ENCODE assay signal across 8 cellular contexts in the genomic region with DNA sequence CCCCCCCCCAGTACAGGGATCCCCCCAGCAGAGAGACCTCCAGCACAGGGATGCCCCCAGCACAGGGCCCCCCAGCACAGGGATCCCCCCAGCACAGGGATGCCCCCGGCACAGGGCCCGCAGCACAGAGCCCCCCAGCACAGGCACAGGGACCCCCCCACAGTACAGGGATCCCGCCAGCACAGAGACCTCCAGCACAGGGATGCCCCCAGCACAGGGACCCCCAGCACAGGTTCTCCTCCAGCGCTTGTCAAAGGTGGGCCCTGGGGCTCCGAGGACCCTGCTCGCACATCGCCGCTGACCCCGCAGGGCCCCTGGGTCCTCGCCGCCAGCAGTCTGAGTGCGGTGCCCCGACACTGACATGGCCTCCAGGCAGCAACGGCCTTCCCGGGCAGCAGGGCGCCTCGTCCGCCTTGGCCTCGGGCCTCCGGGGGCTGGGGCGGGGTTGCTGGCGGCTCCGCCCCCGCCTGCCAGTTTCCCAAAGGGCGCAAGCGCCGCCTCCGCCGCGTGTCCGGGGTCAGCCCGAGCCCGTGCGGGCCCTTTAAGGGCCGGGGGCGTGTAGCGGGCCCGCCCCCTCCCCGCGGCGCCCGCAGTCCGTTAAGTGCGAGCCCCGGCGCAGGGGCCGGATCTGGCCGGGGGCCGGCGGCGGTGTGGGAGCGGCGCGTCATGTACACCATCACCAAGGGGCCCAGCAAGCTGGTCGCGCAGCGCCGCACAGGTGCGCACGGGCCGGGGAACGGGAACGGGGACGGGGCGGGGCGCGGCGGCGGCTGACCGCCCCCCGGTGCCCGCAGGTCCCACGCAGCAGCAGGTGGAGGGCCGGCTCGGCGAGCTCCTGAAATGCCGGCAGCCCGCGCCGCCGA. TPM values are rescaled to one million over a fixed set of nuclear protein-coding genes. Genes with fewer than 3 reads are reported as not detected.
DNase-seq lines count a peak whose midpoint lies in the region; ATAC-seq and TF ChIP-seq lines count a peak whose summit lies in the region.

A gene with protein sequence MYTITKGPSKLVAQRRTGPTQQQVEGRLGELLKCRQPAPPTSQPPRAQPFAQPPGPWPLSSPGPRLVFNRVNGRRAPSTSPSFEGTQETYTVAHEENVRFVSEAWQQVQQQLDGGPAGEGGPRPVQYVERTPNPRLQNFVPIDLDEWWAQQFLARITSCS (plus strand): TSS at position 503 of the 863 bp plus-strand sequence. CDS start 164 bp downstream, at position 667.

- peaks cover 2% of the 10 kb centered on the region for H3K27me3 Mint-ChIP-seq in activated CD4-positive, alpha-beta T cell treated with anti-CD3 and anti-CD28 coated beads, Interleukin-2, amount 10 ng/mL, durations not matched to agents 24 days and 14 days

- peak in 4 of 56 donors; percentile 11 to 19 (median 14) for TF ChIP-seq CTCF in dorsolateral prefrontal cortex (IDR thresholded peaks at IDR 0.05 in 54 of 56, conservative IDR thresholded peaks at IDR 0.05 in 2 of 56; ENCODE audit: low read depth in 1 of 56, partially characterized antibody in 56 of 56)
- no peak for TF ChIP-seq CTCF in right lobe of liver (IDR thresholded peaks at IDR 0.05)

- H3K36me3 ChIP-seq in right lobe of liver: no peaks in the 10 kb centered on the region

- peaks cover 12% of the 10 kb centered on the region for H3K4me1 Mint-ChIP-seq in activated CD4-positive, alpha-beta T cell treated with anti-CD3 and anti-CD28 coated beads, Interleukin-2, amount 10 ng/mL, durations not matched to agents 24 days and 14 days

- peak within 1 kb of the TSS; percentile 80 for H3K4me3 Mint-ChIP-seq in activated CD4-positive, alpha-beta T cell treated with anti-CD3 and anti-CD28 coated beads, Interleukin-2, amount 10 ng/mL, durations not matched to agents 24 days and 14 days

- TF ChIP-seq POLR2A in right lobe of liver (IDR thresholded peaks at IDR 0.05): peak; percentile 92

- H3K27me3 ChIP-seq in dorsolateral prefrontal cortex (no peaks in the 10 kb centered on the region), right lobe of liver (no peaks in the 10 kb centered on the region)

- peak; percentile 48 for ATAC-seq in HG02970 (IDR thresholded peaks at IDR 0.05; ENCODE audit: low FRiP score, unreplicated experiment)
- peak; percentile 59 to 73 (median 65) for ATAC-seq in right lobe of liver

- peak; percentile 73 to 78 for DNase-seq in NCI-H187 (lab: John Stamatoyannopoulos, UW)
- no peak for DNase-seq in NCI-H187 treated with DMSO at 0.1 percent for 48 hours (lab: John Stamatoyannopoulos, UW)
- peak; percentile 55 for DNase-seq in NCI-H510A (lab: John Stamatoyannopoulos, UW)
- peak; percentile 95 for DNase-seq in activated CD4-positive, alpha-beta T cell treated with anti-CD3 and anti-CD28 coated beads, Interleukin-2, amount 10 ng/mL, durations not matched to agents 24 days and 14 days
- DNase-seq in dorsolateral prefrontal cortex: peak in 9 of 10 donors; percentile 54 to 90 (median 78)
- DNase-seq in right lobe of liver: peak; percentile 94 to 95 (median 95)
- peak; percentile 71 for DNase-seq in stimulated activated CD4-positive, alpha-beta T cell treated with anti-CD3 and anti-CD28 coated beads, Interleukin-4, amount 100 ng/mL, for 24 hours

- H3K4me3 ChIP-seq in dorsolateral prefrontal cortex (peak within 1 kb of the TSS; percentile 55 to 91 (median 76)), right lobe of liver (peak within 1 kb of the TSS; percentile 74 to 93 (median 91))

- H3K9me3 Mint-ChIP-seq in activated CD4-positive, alpha-beta T cell treated with anti-CD3 and anti-CD28 coated beads, Interleukin-2, amount 10 ng/mL, durations not matched to agents 24 days and 14 days: no peaks in the 10 kb centered on the region

- intact Hi-C loops in activated CD4-positive, alpha-beta T cell treated with anti-CD3 and anti-CD28 coated beads, Interleukin-2, amount 10 ng/mL, durations not matched to agents 24 days and 14 days (cut with micrococcal nuclease): loop anchor here (1.0 kb wide), 1 partner anchor 8 kb away; a partner anchor contains a TSS
- intact Hi-C loops in dorsolateral prefrontal cortex (cut with DNase I) (no loop called here), right lobe of liver (cut with DNase I) (no loop called here)

- H3K36me3 Mint-ChIP-seq in activated CD4-positive, alpha-beta T cell treated with anti-CD3 and anti-CD28 coated beads, Interleukin-2, amount 10 ng/mL, durations not matched to agents 24 days and 14 days (ENCODE audit: low read depth): peaks cover 5% of the 10 kb centered on the region

- H3K27ac ChIP-seq in dorsolateral prefrontal cortex: peak within 1 kb of the TSS; percentile 8 to 95 (median 82)
- H3K27ac ChIP-seq in right lobe of liver: peak within 1 kb of the TSS; percentile 80 to 92 (median 83)

- WGBS in right lobe of liver (ENCODE audit: insufficient coverage, low coverage, low lambda C conversion rate, missing lambda C conversion rate): 0% methylated on average over 9 of the region's 81 CpGs

- H3K27ac Mint-ChIP-seq in activated CD4-positive, alpha-beta T cell treated with anti-CD3 and anti-CD28 coated beads, Interleukin-2, amount 10 ng/mL, durations not matched to agents 24 days and 14 days: peak within 1 kb of the TSS; percentile 67

- no peaks in the 10 kb centered on the region for H3K9me3 ChIP-seq in right lobe of liver

- H3K4me1 ChIP-seq in right lobe of liver: peaks cover 0 to 43% (median 7%) of the 10 kb centered on the region in 4 donors

RNA-seq across cellular contexts. Expression of the gene that starts here (rescaled TPM):
- 71.2 and 73.0 TPM in 2 replicates for total RNA-seq in activated CD4-positive, alpha-beta T cell treated with anti-CD3 and anti-CD28 coated beads, Interleukin-2, amount 10 ng/mL, durations not matched to agents 24 days and 14 days
- total RNA-seq in dorsolateral prefrontal cortex: 10 to 100 TPM; 24.1 to 97.3 (median 38.0) TPM
- 100 to 1,000 TPM in 2 of 6 experiments, 10 to 100 TPM in 4; 48.8 to 130 (median 76.7) TPM for total RNA-seq in right lobe of liver
